In the genomic region with DNA sequence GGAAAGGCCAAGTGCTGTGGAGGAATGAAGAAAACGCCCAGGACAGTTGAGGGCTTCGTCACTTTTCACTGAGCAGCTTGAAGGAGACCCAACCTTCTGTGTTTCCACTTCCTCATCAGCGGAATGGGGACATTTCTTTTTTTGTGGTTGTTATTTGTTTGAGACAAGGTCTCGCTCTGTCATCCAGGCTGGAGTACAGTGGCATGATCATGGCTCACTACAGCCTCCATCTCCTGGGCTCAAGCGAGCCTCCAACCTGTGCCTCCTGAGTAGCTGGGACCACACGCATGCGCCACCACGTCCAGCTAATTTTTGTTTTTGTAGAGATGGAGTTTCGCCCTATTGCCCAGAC, we compare ENCODE assay signal across 8 cellular contexts. TPM values are rescaled to one million over a fixed set of nuclear protein-coding genes. Genes with fewer than 3 reads are reported as not detected.
DNase-seq lines count a peak whose midpoint lies in the region; ATAC-seq, FAIRE-seq and TF ChIP-seq lines count a peak whose summit lies in the region.

No MANE protein-coding gene starts in this region.

- H3K9ac ChIP-seq in OCI-LY3 (ENCODE audit: low read length), result peak overlapping the region; percentile 81

- TF ChIP-seq EP300 in esophagus muscularis mucosa (IDR thresholded peaks at IDR 0.05) (no peak), suprapubic skin (IDR thresholded peaks at IDR 0.05) (no peak)

- no peaks in the 10 kb centered on the region for H3K79me2 ChIP-seq in OCI-LY3 (ENCODE audit: low read length)

- no peak overlapping the region for H2AFZ ChIP-seq in OCI-LY3 (ENCODE audit: low read depth, low read length)

- H3K4me1 ChIP-seq in OCI-LY3 (ENCODE audit: low read length), result peaks cover 39% of the 10 kb centered on the region
- H3K4me1 ChIP-seq in esophagus muscularis mucosa, result peaks cover 46 to 53% (median 50%) of the 10 kb centered on the region in 4 donors
- peaks cover 55% of the 10 kb centered on the region for H3K4me1 ChIP-seq in suprapubic skin

- H3K27me3 Mint-ChIP-seq in activated T-cell treated with anti-CD3 and anti-CD28 coated beads, Interleukin-2, amount 50 U/mL, for 72 hours (ENCODE audit: low read depth), result no peaks in the 10 kb centered on the region
- H3K27me3 Mint-ChIP-seq in activated T-cell treated with anti-CD3 and anti-CD28 coated beads, Interleukin-2, amount 50 U/mL, for 4 hours (ENCODE audit: low read depth), result no peaks in the 10 kb centered on the region

- TF ChIP-seq POLR2A in esophagus muscularis mucosa (IDR thresholded peaks at IDR 0.05; ENCODE audit: low read depth) (no peak), suprapubic skin (IDR thresholded peaks at IDR 0.05) (no peak), GM12892 (IDR thresholded peaks at IDR 0.05; ENCODE audit: low read depth, low read length) (no peak)

- H4K20me1 ChIP-seq in OCI-LY3 (ENCODE audit: insufficient read depth, low read length), result no peaks in the 10 kb centered on the region

- H3K27ac ChIP-seq in OCI-LY3 (ENCODE audit: low read length) (peak overlapping the region; percentile 99), esophagus muscularis mucosa (replicated peaks in 1 of 4) (peak overlapping the region; percentile 0 to 52 (median 36)), suprapubic skin (peak overlapping the region; percentile 81)

- TF ChIP-seq CTCF in OCI-LY3 (IDR thresholded peaks at IDR 0.05; ENCODE audit: low read depth, low read length) (no peak), esophagus muscularis mucosa (IDR thresholded peaks at IDR 0.05) (no peak), suprapubic skin (IDR thresholded peaks at IDR 0.05) (no peak)

- H3K9me3 ChIP-seq in OCI-LY3 (ENCODE audit: insufficient read depth, low read length) (no peaks in the 10 kb centered on the region), esophagus muscularis mucosa (no peaks in the 10 kb centered on the region), suprapubic skin (no peaks in the 10 kb centered on the region)

- no peaks in the 10 kb centered on the region for H3K36me3 ChIP-seq in OCI-LY3 (replicated peaks; ENCODE audit: low read depth, low read length)
- H3K36me3 ChIP-seq in esophagus muscularis mucosa, result no peaks in the 10 kb centered on the region
- H3K36me3 ChIP-seq in suprapubic skin, result no peaks in the 10 kb centered on the region

- H3K4me3 Mint-ChIP-seq in activated T-cell treated with anti-CD3 and anti-CD28 coated beads, Interleukin-2, amount 50 U/mL, for 72 hours, result peak overlapping the region; percentile 66 to 86
- H3K4me3 Mint-ChIP-seq in activated T-cell treated with anti-CD3 and anti-CD28 coated beads, Interleukin-2, amount 50 U/mL, for 4 hours, result no peak overlapping the region

- no peaks in the 10 kb centered on the region for H3K9me3 Mint-ChIP-seq in activated T-cell treated with anti-CD3 and anti-CD28 coated beads, Interleukin-2, amount 50 U/mL, for 72 hours
- H3K9me3 Mint-ChIP-seq in activated T-cell treated with anti-CD3 and anti-CD28 coated beads, Interleukin-2, amount 50 U/mL, for 4 hours, result no peaks in the 10 kb centered on the region

- DNase-seq in activated T-cell treated with anti-CD3 and anti-CD28 coated beads, Interleukin-2, amount 50 U/mL, for 72 hours, result no peak
- DNase-seq in activated T-cell treated with anti-CD3 and anti-CD28 coated beads, Interleukin-2, amount 50 U/mL, for 4 hours, result no peak
- DNase-seq in esophagus muscularis mucosa (ENCODE audit: extremely low spot score), result no peak
- no peak for DNase-seq in suprapubic skin (ENCODE audit: low spot score in 2 of 2)
- DNase-seq in GM12892 (ENCODE audit: insufficient read length), result no peak
- DNase-seq in stimulated activated naive CD4-positive, alpha-beta T cell treated with Interleukin-2 at 50 U/mL for 16 hours (lab: John Stamatoyannopoulos, UW), result no peak
- DNase-seq in Ammon's horn (ENCODE audit: low spot score), result no peak

- 90% methylated on average over 9 of the region's 9 CpGs for WGBS in esophagus muscularis mucosa
- 89% methylated on average over 9 of the region's 9 CpGs for WGBS in suprapubic skin

- ATAC-seq in activated T-cell treated with anti-CD3 and anti-CD28 coated beads, Interleukin-2, amount 50 U/mL, for 72 hours (replicated peaks in 1 of 2), result no peak
- no peak for ATAC-seq in activated T-cell treated with anti-CD3 and anti-CD28 coated beads, Interleukin-2, amount 50 U/mL, for 4 hours

- peak overlapping the region; percentile 86 for H3K4me2 ChIP-seq in OCI-LY3 (ENCODE audit: low read length)

- H3K4me1 Mint-ChIP-seq in activated T-cell treated with anti-CD3 and anti-CD28 coated beads, Interleukin-2, amount 50 U/mL, for 72 hours (ENCODE audit: low read depth), result peaks cover 81% of the 10 kb centered on the region
- H3K4me1 Mint-ChIP-seq in activated T-cell treated with anti-CD3 and anti-CD28 coated beads, Interleukin-2, amount 50 U/mL, for 4 hours (ENCODE audit: low read depth), result peaks cover 49% of the 10 kb centered on the region

- H3K27me3 ChIP-seq in OCI-LY3 (ENCODE audit: low read depth, low read length) (no peaks in the 10 kb centered on the region), esophagus muscularis mucosa (no peaks in the 10 kb centered on the region), suprapubic skin (no peaks in the 10 kb centered on the region)

- H3K4me3 ChIP-seq in OCI-LY3 (ENCODE audit: low read length) (peak overlapping the region; percentile 56), esophagus muscularis mucosa (no peak overlapping the region), suprapubic skin (no peak overlapping the region)

- intact Hi-C loops in esophagus muscularis mucosa (cut with DNase I), result no loop called here

- FAIRE-seq in GM12892 (lab: Jason Lieb, UNC), result no peak

- peaks cover 0 to 2% of the 10 kb centered on the region in 2 donors for H3K36me3 Mint-ChIP-seq in activated T-cell treated with anti-CD3 and anti-CD28 coated beads, Interleukin-2, amount 50 U/mL, for 72 hours (ENCODE audit: insufficient read depth in 2 of 2)
- H3K36me3 Mint-ChIP-seq in activated T-cell treated with anti-CD3 and anti-CD28 coated beads, Interleukin-2, amount 50 U/mL, for 4 hours (ENCODE audit: insufficient read depth), result no peaks in the 10 kb centered on the region

- peak overlapping the region; percentile 96 for H3K27ac Mint-ChIP-seq in activated T-cell treated with anti-CD3 and anti-CD28 coated beads, Interleukin-2, amount 50 U/mL, for 72 hours

RNA-seq across cellular contexts. Expression of a gene that starts 28.6 kb away (rescaled TPM):
- 100 to 1,000 TPM in 1 of 2 donors, 10 to 100 TPM in 1; 99.9 to 148 TPM for total RNA-seq in activated T-cell treated with anti-CD3 and anti-CD28 coated beads, Interleukin-2, amount 50 U/mL, for 72 hours
- total RNA-seq in activated T-cell treated with anti-CD3 and anti-CD28 coated beads, Interleukin-2, amount 50 U/mL, for 4 hours, result 10 to 100 TPM; 21.4 to 32.9 (median 23.9) TPM
- 10 to 100 TPM; 16.2 to 32.3 (median 22.7) TPM for total RNA-seq in esophagus muscularis mucosa
- 10 to 100 TPM; 33.1 to 55.5 (median 43.0) TPM for total RNA-seq in suprapubic skin
- 16.5 TPM for polyA plus RNA-seq in GM12892 (2012; ENCODE audit: missing spikeins)

RNA-seq across cellular contexts. Expression of a gene that starts 43.5 kb away (rescaled TPM):
- 100 to 1,000 TPM; 217 to 223 TPM for total RNA-seq in activated T-cell treated with anti-CD3 and anti-CD28 coated beads, Interleukin-2, amount 50 U/mL, for 72 hours
- total RNA-seq in activated T-cell treated with anti-CD3 and anti-CD28 coated beads, Interleukin-2, amount 50 U/mL, for 4 hours, result 100 to 1,000 TPM; 320 to 346 (median 334) TPM
- 100 to 1,000 TPM in 1 of 4 donors, 10 to 100 TPM in 3; 70.2 to 108 (median 80.7) TPM for total RNA-seq in esophagus muscularis mucosa
- 100 to 1,000 TPM; 122 to 139 (median 125) TPM for total RNA-seq in suprapubic skin
- polyA plus RNA-seq in GM12892 (2012; ENCODE audit: missing spikeins), result 223 TPM

Comparison
In these comparisons a context has a peak if more than half of its experiments do, and no peak if none do; other contexts are left out.
1. H3K27ac ChIP-seq: peak in every context shown above with its lines; median percentile 99 in OCI-LY3; 81 in suprapubic skin; 36 in esophagus muscularis mucosa.